Comparison of ENCODE assay signal across 8 cellular contexts in genomic region chr10:133373104-133373624, GRCh38. TPM values are rescaled to one million over a fixed set of nuclear protein-coding genes. Genes with fewer than 3 reads are reported as not detected.
DNase-seq lines count a peak whose midpoint lies in the region; ATAC-seq and TF ChIP-seq lines count a peak whose summit lies in the region.

Gene ECHS1, minus strand, starts transcription at chr10:133373354. Its CDS starts 21 bp downstream, at chr10:133373333.

- DNase-seq in AG10803 (ENCODE audit: low read depth): peak; percentile 85
- peak; percentile 94 for DNase-seq in NCI-H460 (ENCODE audit: extremely low read depth, low read depth)
- DNase-seq in activated CD4-positive, alpha-beta T cell treated with anti-CD3 and anti-CD28 coated beads for 24 hours (ENCODE audit: low read depth in 2 of 2): peak; percentile 91 to 96
- DNase-seq in cerebellum (ENCODE audit: low spot score): peak; percentile 98
- DNase-seq in kidney glomerular epithelial cell (lab: John Stamatoyannopoulos, UW): peak; percentile 89
- peak; percentile 84 to 95 for DNase-seq in stimulated activated CD4-positive, alpha-beta T cell treated with anti-CD3 and anti-CD28 coated beads, Interleukin-15, amount 100 ng/mL, for 48 hours (ENCODE audit: low read depth in 2 of 2)

- peak; percentile 93 for ATAC-seq in HG03432 (IDR thresholded peaks at IDR 0.05; ENCODE audit: unreplicated experiment)

- no peak for TF ChIP-seq CTCF in AG10803 (conservative IDR thresholded peaks at IDR 0.05; ENCODE audit: low read length)

- peak; percentile 86 for TF ChIP-seq POLR2A in GM19193 (IDR thresholded peaks at IDR 0.05; ENCODE audit: extremely low read depth, insufficient read depth, insufficient read length)

- peak within 1 kb of the TSS; percentile 78 for H3K4me3 ChIP-seq in AG10803 (ENCODE audit: low read length)

RNA-seq across cellular contexts. Expression of gene ECHS1, which starts in this region (rescaled TPM):
- total RNA-seq in NCI-H460 (2014; rRNA removed; shearing (Covaris generic)): 108 and 109 TPM in 2 replicates
- 96.4 and 123 TPM in 2 replicates for polyA plus RNA-seq in NCI-H460 (2014; cell fraction: nucleus; rRNA removed)
- total RNA-seq in cerebellum: 23.7 TPM

Comparison
In these comparisons a context has a peak if more than half of its experiments do, and no peak if none do; other contexts are left out.
1. Peak in every context shown above with its lines: DNase-seq, ATAC-seq and H3K4me3 ChIP-seq.